In genomic region chr7:42940985-42941847, GRCh38 we compare ENCODE assay signal across 8 cellular contexts. TPM values are rescaled to one million over a fixed set of nuclear protein-coding genes. Genes with fewer than 3 reads are reported as not detected.
A peak's percentile ranks its signal among the peaks of the same experiment; 100 is the strongest.
DNase-seq lines count a peak whose midpoint lies in the region; ATAC-seq and TF ChIP-seq lines count a peak whose summit lies in the region.

No MANE protein-coding gene starts in this region.

- no peak overlapping the region for H3K4me3 Mint-ChIP-seq in natural killer cell treated with Interleukin-12 subunit alpha and Interleukin-12 subunit beta and Interleukin-15 and Interleukin-18, amount 100 ng/mL, for 72 hours

- H3K27ac ChIP-seq in AG04450 (ENCODE audit: low read depth, low read length) (no peak overlapping the region), OCI-LY1 (ENCODE audit: low read depth, low read length, poor library complexity, severe bottlenecking) (no peak overlapping the region)

- H3K9me3 Mint-ChIP-seq in natural killer cell treated with Interleukin-12 subunit alpha and Interleukin-12 subunit beta and Interleukin-15 and Interleukin-18, amount 100 ng/mL, for 72 hours = no peaks in the 10 kb centered on the region

- POLR2A ChIA-PET in AG04450 (lab: Yijun Ruan, JAX) = interaction anchor here (0.7 kb wide), 1 partner anchor 9 kb away, joined by 3 read pairs; the partner anchor contains the start of genes MRPL32 and PSMA2

- CTCF ChIA-PET in AG04450 (lab: Charles Lee) = interaction anchor here (0.6 to 5.7 kb wide), 66 partner anchors 8 to 1000 kb away, joined by 3 to 85 read pairs (median 4); partner anchors contain the start of genes C7orf25, MRPL32, PSMA2 and STK17A

- H3K27me3 ChIP-seq in AG04450 (ENCODE audit: control insufficient read depth, insufficient read depth, low read length) (no peaks in the 10 kb centered on the region), OCI-LY1 (ENCODE audit: insufficient read depth, low read length) (no peaks in the 10 kb centered on the region)

- no peak overlapping the region for H2AFZ ChIP-seq in OCI-LY1 (ENCODE audit: low read length)

- H3F3A ChIP-seq in OCI-LY1 (ENCODE audit: insufficient read depth, low read length) = no peaks in the 10 kb centered on the region

- peaks cover 11% of the 10 kb centered on the region for H3K36me3 Mint-ChIP-seq in natural killer cell treated with Interleukin-12 subunit alpha and Interleukin-12 subunit beta and Interleukin-15 and Interleukin-18, amount 100 ng/mL, for 72 hours

- DNase-seq in AG04450 (ENCODE audit: low read depth, low spot score) (peak; percentile 41), HS-5 (ENCODE audit: low read depth) (peak; percentile 47), activated T-cell treated with anti-CD3 and anti-CD28 coated beads for 1 hour (ENCODE audit: low read depth) (peak; percentile 73)
- peak; percentile 77 for DNase-seq in natural killer cell treated with Interleukin-12 subunit alpha and Interleukin-12 subunit beta and Interleukin-15 and Interleukin-18, amount 100 ng/mL, for 72 hours (ENCODE audit: low spot score)
- DNase-seq in stimulated activated naive CD4-positive, alpha-beta T cell treated with Interleukin-2 at 50 U/mL for 16 hours (lab: John Stamatoyannopoulos, UW) = peak; percentile 70

- H3K9me2 ChIP-seq in OCI-LY1 (ENCODE audit: low read depth, low read length) = no peaks in the 10 kb centered on the region

- TF ChIP-seq CTCF in AG04450 (IDR thresholded peaks at IDR 0.05; ENCODE audit: low read depth, low read length) (peak; percentile 95), OCI-LY1 (IDR thresholded peaks at IDR 0.05; ENCODE audit: low read length) (peak; percentile 99)

- H3K36me3 ChIP-seq in OCI-LY1 (ENCODE audit: insufficient read depth, low read length) = peaks cover 37% of the 10 kb centered on the region

- H3K4me1 ChIP-seq in OCI-LY1 (ENCODE audit: insufficient read depth, low read length, severe bottlenecking) = no peaks in the 10 kb centered on the region

- peaks cover 13% of the 10 kb centered on the region in 2 donors for H3K4me1 Mint-ChIP-seq in natural killer cell treated with Interleukin-12 subunit alpha and Interleukin-12 subunit beta and Interleukin-15 and Interleukin-18, amount 100 ng/mL, for 72 hours (ENCODE audit: low read depth in 2 of 2)

- H3K4me3 ChIP-seq in AG04450 (ENCODE audit: low read depth, low read length) (no peak overlapping the region), OCI-LY1 (ENCODE audit: low read depth, low read length, poor library complexity, severe bottlenecking) (no peak overlapping the region)

- no peak overlapping the region for H3K4me2 ChIP-seq in OCI-LY1 (ENCODE audit: low read length)

- no peak overlapping the region for H3K27ac Mint-ChIP-seq in natural killer cell treated with Interleukin-12 subunit alpha and Interleukin-12 subunit beta and Interleukin-15 and Interleukin-18, amount 100 ng/mL, for 72 hours

- H3K9ac ChIP-seq in OCI-LY1 (ENCODE audit: low read length) = no peak overlapping the region

- no peaks in the 10 kb centered on the region for H3K79me2 ChIP-seq in OCI-LY1 (ENCODE audit: insufficient read depth, low read length)

- ATAC-seq in GM18517 (IDR thresholded peaks at IDR 0.05; ENCODE audit: unreplicated experiment) = peak; percentile 57
- ATAC-seq in esophagus mucosa = peak; percentile 69
- peak; percentile 41 to 60 for ATAC-seq in natural killer cell treated with Interleukin-12 subunit alpha and Interleukin-12 subunit beta and Interleukin-15 and Interleukin-18, amount 100 ng/mL, for 72 hours

- H3K27me3 Mint-ChIP-seq in natural killer cell treated with Interleukin-12 subunit alpha and Interleukin-12 subunit beta and Interleukin-15 and Interleukin-18, amount 100 ng/mL, for 72 hours = no peaks in the 10 kb centered on the region

- H3K9me3 ChIP-seq in AG04450 (ENCODE audit: control insufficient read depth, insufficient read depth, low read length) (no peaks in the 10 kb centered on the region), OCI-LY1 (ENCODE audit: low read length) (no peaks in the 10 kb centered on the region)

- no peaks in the 10 kb centered on the region for H4K20me1 ChIP-seq in OCI-LY1 (ENCODE audit: insufficient read depth, low read length)

RNA-seq across cellular contexts. Expression of gene MRPL32, which starts 9.0 kb away (rescaled TPM):
- polyA plus RNA-seq in AG04450 (2011; rRNA removed) = 51.6 and 68.5 TPM in 2 replicates
- 8.2 and 15.1 TPM in 2 replicates for polyA minus RNA-seq in AG04450 (2011; rRNA and poly(A)+ RNA removed)
- total RNA-seq in esophagus mucosa = 41.2 TPM
- 10 to 100 TPM; 46.4 to 52.0 TPM for total RNA-seq in natural killer cell treated with Interleukin-12 subunit alpha and Interleukin-12 subunit beta and Interleukin-15 and Interleukin-18, amount 100 ng/mL, for 72 hours

RNA-seq across cellular contexts. Expression of gene PSMA2, which starts 9.2 kb away (rescaled TPM):
- 142 and 233 TPM in 2 replicates for polyA plus RNA-seq in AG04450 (2011; rRNA removed)
- 12.2 and 17.3 TPM in 2 replicates for polyA minus RNA-seq in AG04450 (2011; rRNA and poly(A)+ RNA removed)
- total RNA-seq in esophagus mucosa = 74.4 TPM
- 100 to 1,000 TPM in 1 of 2 donors, 10 to 100 TPM in 1; 90.3 to 177 TPM for total RNA-seq in natural killer cell treated with Interleukin-12 subunit alpha and Interleukin-12 subunit beta and Interleukin-15 and Interleukin-18, amount 100 ng/mL, for 72 hours

RNA-seq across cellular contexts. Expression of gene C7orf25, which starts 29.3 kb away (rescaled TPM):
- 3.1 and 3.8 TPM in 2 replicates for polyA plus RNA-seq in AG04450 (2011; rRNA removed)
- polyA minus RNA-seq in AG04450 (2011; rRNA and poly(A)+ RNA removed) = 2.7 and 4.3 TPM in 2 replicates
- total RNA-seq in esophagus mucosa = 3.8 TPM
- total RNA-seq in natural killer cell treated with Interleukin-12 subunit alpha and Interleukin-12 subunit beta and Interleukin-15 and Interleukin-18, amount 100 ng/mL, for 72 hours = 1 to 10 TPM; 3.7 to 4.1 TPM
